In genomic region chr3:55484741-55485207, GRCh38 we compare ENCODE assay signal across 8 cellular contexts. TPM values are rescaled to one million over a fixed set of nuclear protein-coding genes. Genes with fewer than 3 reads are reported as not detected.
DNase-seq lines count a peak whose midpoint lies in the region; ATAC-seq and TF ChIP-seq lines count a peak whose summit lies in the region.

No MANE protein-coding gene starts in this region.

- DNase-seq in T-helper 17 cell (no peak), heart right ventricle (no peak), GF-D8 (lab: John Stamatoyannopoulos, UW) (no peak), NCI-H1417 (lab: John Stamatoyannopoulos, UW) (no peak), OCI-M1 (lab: John Stamatoyannopoulos, UW) (no peak)

- no peak overlapping the region for H3K9ac ChIP-seq in rectal smooth muscle tissue (ENCODE audit: low read length)

- H3K27me3 ChIP-seq in heart right ventricle: peaks cover 0 to 98% (median 59%) of the 10 kb centered on the region in 7 donors
- peaks cover 10% of the 10 kb centered on the region for H3K27me3 ChIP-seq in rectal smooth muscle tissue (ENCODE audit: control insufficient read depth, insufficient read depth, low read length)

- ATAC-seq in GM18498 (IDR thresholded peaks at IDR 0.05; ENCODE audit: unreplicated experiment) (peak; percentile 2), T-helper 17 cell (no peak), heart right ventricle (peak in 7 of 8 donors; percentile 1 to 20 (median 4)), HG03378 (IDR thresholded peaks at IDR 0.05; ENCODE audit: unreplicated experiment) (no peak)

- intact Hi-C loops in heart right ventricle (cut with DNase I): loop anchor here (5.0 to 10.0 kb wide), 12 partner anchors 88 to 768 kb away; no protein-coding TSS in a partner anchor

- H3K4me3 ChIP-seq in heart right ventricle (peak overlapping the region in 8 of 10 donors; percentile 61 to 72 (median 68)), rectal smooth muscle tissue (ENCODE audit: low read length) (peak overlapping the region; percentile 83)

- H3K4me1 ChIP-seq in heart right ventricle: peaks cover 0 to 47% (median 33%) of the 10 kb centered on the region in 9 donors
- peaks cover 6% of the 10 kb centered on the region for H3K4me1 ChIP-seq in rectal smooth muscle tissue (ENCODE audit: control insufficient read depth, insufficient read depth, low read length)

- WGBS in heart right ventricle, 2 donors: 9 to 11% methylated on average over 17 of the region's 17 CpGs

- H3K4me1 Mint-ChIP-seq in T-helper 17 cell: peaks cover 10% of the 10 kb centered on the region

- H3K27me3 Mint-ChIP-seq in T-helper 17 cell: peaks cover 70% of the 10 kb centered on the region

- H3K4me3 Mint-ChIP-seq in T-helper 17 cell: peak overlapping the region; percentile 13

- H3K36me3 ChIP-seq in heart right ventricle (no peaks in the 10 kb centered on the region), rectal smooth muscle tissue (ENCODE audit: control insufficient read depth, insufficient read depth, low read length) (no peaks in the 10 kb centered on the region)

- H3K27ac Mint-ChIP-seq in T-helper 17 cell: no peak overlapping the region

- H3K27ac ChIP-seq in heart right ventricle (peak overlapping the region in 1 of 10 donors; percentile 40), rectal smooth muscle tissue (ENCODE audit: low read depth, low read length) (no peak overlapping the region)

- no peaks in the 10 kb centered on the region for H3K9me3 ChIP-seq in T-helper 17 cell (ENCODE audit: control insufficient read depth, low read length, poor library complexity, severe bottlenecking)
- no peaks in the 10 kb centered on the region for H3K9me3 ChIP-seq in heart right ventricle

- TF ChIP-seq CTCF in heart right ventricle (IDR thresholded peaks at IDR 0.05): no peak

- H3K36me3 Mint-ChIP-seq in T-helper 17 cell (ENCODE audit: low read depth): peaks cover 6% of the 10 kb centered on the region

RNA-seq across cellular contexts. Expression of gene WNT5A, which starts 2.3 kb away (rescaled TPM):
- not detected for total RNA-seq in T-helper 17 cell
- 1 to 10 TPM; 2.6 to 5.9 (median 3.2) TPM for total RNA-seq in heart right ventricle
- 1 to 10 TPM in 1 of 2 donors, under 1 TPM in 1; 0.33 to 1.2 TPM for polyA plus RNA-seq in heart right ventricle

Comparison
In these comparisons a context has a peak if more than half of its experiments do, and no peak if none do; other contexts are left out.
1. ATAC-seq: peak in GM18498 (single experiment) and heart right ventricle (7 of 8); none in T-helper 17 cell (single experiment) and HG03378 (single experiment).